8 cellular contexts compared by ENCODE assay signal in the genomic region with DNA sequence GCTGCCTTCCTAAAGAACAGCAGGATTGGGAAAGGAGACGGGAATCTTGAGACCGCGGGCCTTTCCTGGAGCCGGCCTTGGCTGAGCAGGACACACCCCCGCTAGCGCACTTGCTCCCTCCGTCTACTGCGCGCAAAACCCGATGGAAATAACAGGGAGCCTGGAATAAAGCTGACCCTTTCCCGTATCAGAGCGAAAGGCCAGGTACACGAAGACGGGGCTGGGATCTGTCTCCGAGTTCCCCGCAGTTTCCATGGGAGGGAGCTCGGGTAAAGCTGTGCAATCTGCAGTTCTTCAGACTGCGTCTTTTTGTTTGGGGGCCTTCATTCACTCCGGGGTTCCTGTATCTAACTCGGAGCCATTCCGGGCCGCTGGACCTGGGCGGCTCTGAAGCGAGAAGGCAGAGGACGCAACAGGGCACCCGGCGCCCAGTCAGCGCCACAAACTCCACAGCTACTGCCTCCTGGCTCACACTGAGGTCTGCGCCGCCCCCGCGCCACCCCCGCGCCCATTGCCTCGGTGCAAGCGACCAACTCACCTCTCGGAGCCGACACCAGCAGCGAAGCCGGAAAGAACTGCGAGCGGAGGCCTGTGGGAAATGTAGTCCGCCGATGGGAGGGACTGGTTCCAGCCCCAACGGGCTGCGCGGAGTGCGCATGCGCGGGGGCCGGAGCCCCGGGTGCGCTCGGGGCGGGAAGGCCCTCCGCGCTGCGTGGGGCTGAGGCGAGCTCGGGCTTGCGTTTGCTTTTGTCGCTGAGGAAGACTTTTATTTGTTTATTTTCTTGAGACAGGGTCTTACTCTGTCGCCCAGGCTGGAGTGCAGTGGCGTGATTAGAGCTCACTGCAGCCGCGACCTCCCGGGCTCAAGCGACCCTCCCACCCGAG. TPM values are rescaled to one million over a fixed set of nuclear protein-coding genes. Genes with fewer than 3 reads are reported as not detected.
A peak's percentile ranks its signal among the peaks of the same experiment; 100 is the strongest.
DNase-seq lines count a peak whose midpoint lies in the region; ATAC-seq, FAIRE-seq and TF ChIP-seq lines count a peak whose summit lies in the region.

A gene (minus strand): TSS at position 577 of the 885 bp plus-strand sequence. CDS start 11,309 bp downstream, outside the sequence.

- peak within 1 kb of the TSS; percentile 89 for H3K4me3 ChIP-seq in right cardiac atrium (ENCODE audit: low read length)
- peak within 1 kb of the TSS; percentile 89 for H3K4me3 ChIP-seq in psoas muscle

- H3K4me1 ChIP-seq in right cardiac atrium (ENCODE audit: control insufficient read depth, insufficient read depth, low read length) = peaks cover 3% of the 10 kb centered on the region
- H3K4me1 ChIP-seq in psoas muscle = peaks cover 12% of the 10 kb centered on the region

- H3K27me3 ChIP-seq in right cardiac atrium (ENCODE audit: control insufficient read depth, insufficient read depth) = no peaks in the 10 kb centered on the region
- H3K27me3 ChIP-seq in psoas muscle (ENCODE audit: insufficient read depth in 3 of 3, low read length in 2 of 3) = no peaks in the 10 kb centered on the region

- H3K4me3 Mint-ChIP-seq in T-helper 1 cell treated with Interleukin-12 subunit alpha and Interleukin-12 subunit beta and Interleukin-4 antibody, amounts not matched to agents 30 μg/mL and 1 μg/mL, for 36 hours = peak within 1 kb of the TSS; percentile 86

- TF ChIP-seq CTCF in psoas muscle (IDR thresholded peaks at IDR 0.05) = no peak

- peaks cover 12% of the 10 kb centered on the region for H3K4me1 Mint-ChIP-seq in T-helper 1 cell treated with Interleukin-12 subunit alpha and Interleukin-12 subunit beta and Interleukin-4 antibody, amounts not matched to agents 30 μg/mL and 1 μg/mL, for 36 hours (ENCODE audit: low read depth)

- ATAC-seq in HG02840 (IDR thresholded peaks at IDR 0.05; ENCODE audit: low FRiP score, unreplicated experiment) (peak; percentile 96), right cardiac atrium (peak; percentile 98 to 99), psoas muscle (peak; percentile 99 to 100 (median 100))

- no peak; the same call in 1 of the 2 replicates for TF ChIP-seq POLR2A in GM12892 (IDR thresholded peaks at IDR 0.05; ENCODE audit: low read depth, low read length)

- intact Hi-C loops in right cardiac atrium (cut with DNase I) = no loop called here
- intact Hi-C loops in psoas muscle (cut with DNase I) = no loop called here

- peaks cover 18% of the 10 kb centered on the region for H3K9me3 Mint-ChIP-seq in T-helper 1 cell treated with Interleukin-12 subunit alpha and Interleukin-12 subunit beta and Interleukin-4 antibody, amounts not matched to agents 30 μg/mL and 1 μg/mL, for 36 hours

- H3K9me3 ChIP-seq in right cardiac atrium (ENCODE audit: control insufficient read depth, low read length) = no peaks in the 10 kb centered on the region
- H3K9me3 ChIP-seq in psoas muscle = peaks cover 14% of the 10 kb centered on the region

- H3K27ac Mint-ChIP-seq in T-helper 1 cell treated with Interleukin-12 subunit alpha and Interleukin-12 subunit beta and Interleukin-4 antibody, amounts not matched to agents 30 μg/mL and 1 μg/mL, for 36 hours = peak within 1 kb of the TSS; percentile 88

- peak within 1 kb of the TSS; percentile 94 for H3K27ac ChIP-seq in right cardiac atrium (ENCODE audit: low read length)
- peak within 1 kb of the TSS; percentile 86 for H3K27ac ChIP-seq in psoas muscle

- DNase-seq in GM12892 (ENCODE audit: insufficient read length) (peak; percentile 98), NCI-H146 (lab: John Stamatoyannopoulos, UW) (peak; percentile 96), anterior cingulate cortex (lab: John Stamatoyannopoulos, UW) (peak; percentile 18 to 95 (median 91)), right cardiac atrium (peak; percentile 94 to 97 (median 97)), psoas muscle (peak; percentile 94 to 96), urothelium cell line (ENCODE audit: low spot score) (peak; percentile 99)

- WGBS in right cardiac atrium = 4% methylated on average over 69 of the region's 69 CpGs
- WGBS in psoas muscle, 3 donors = 3 to 4% (median 3%) methylated on average over 66 to 69 of the region's 69 CpGs

- H3K36me3 ChIP-seq in psoas muscle (ENCODE audit: insufficient read depth in 1 of 2, low read depth in 1 of 2) = no peaks in the 10 kb centered on the region

- H3K27me3 Mint-ChIP-seq in T-helper 1 cell treated with Interleukin-12 subunit alpha and Interleukin-12 subunit beta and Interleukin-4 antibody, amounts not matched to agents 30 μg/mL and 1 μg/mL, for 36 hours (ENCODE audit: low read depth) = no peaks in the 10 kb centered on the region

- peak; percentile 93 for FAIRE-seq in GM12892 (lab: Jason Lieb, UNC)
- FAIRE-seq in urothelium cell line (lab: Jason Lieb, UNC) = peak; percentile 73

- peaks cover 2% of the 10 kb centered on the region for H3K36me3 Mint-ChIP-seq in T-helper 1 cell treated with Interleukin-12 subunit alpha and Interleukin-12 subunit beta and Interleukin-4 antibody, amounts not matched to agents 30 μg/mL and 1 μg/mL, for 36 hours (ENCODE audit: low read depth)

RNA-seq across cellular contexts. Expression of the gene that starts here (rescaled TPM):
- 2.2 TPM for polyA plus RNA-seq in GM12892 (2012; ENCODE audit: missing spikeins)
- total RNA-seq in right cardiac atrium (1 to 10 TPM; 3.2 to 4.8 (median 3.7) TPM), psoas muscle (1 to 10 TPM in 1 of 4 donors, under 1 TPM in 3; 0.69 to 3.5 (median 0.91) TPM)
- polyA plus RNA-seq in right cardiac atrium (2.5 TPM), psoas muscle (1 to 10 TPM in 1 of 3 donors, under 1 TPM in 2; 0.24 to 2.5 (median 0.55) TPM)

Comparison
In these comparisons a context has a peak if more than half of its experiments do, and no peak if none do; other contexts are left out.
1. Peak in every context shown above with its lines: DNase-seq, ATAC-seq, H3K4me3 ChIP-seq and H3K27ac ChIP-seq.